Comparison of ENCODE assay signal across 18 cellular contexts in genomic region chr1:61109158-61109557, GRCh38. TPM values are rescaled to one million over a fixed set of nuclear protein-coding genes. Genes with fewer than 3 reads are reported as not detected.
DNase-seq lines count a peak whose midpoint lies in the region; ATAC-seq and TF ChIP-seq lines count a peak whose summit lies in the region.
"Had no signal": no experiment of that assay in that cellular context is flagged by ENCODE, and none has a peak within 500 bp of the region (broad histone marks: within the 10 kb centered on the region; RNA-seq: fewer than 3 reads in every experiment).

No MANE protein-coding gene starts in this region.

- DNase-seq in Jurkat, Clone E6-1 (ENCODE audit: low read depth, low spot score), result peak; percentile 48
- DNase-seq in SK-N-DZ (ENCODE audit: low spot score) (peak; percentile 3), mucosa of gallbladder (ENCODE audit: low spot score) (peak; percentile 59), NCI-H226 (no peak), NCI-H748 treated with DMSO at 0.1 percent for 48 hours (lab: John Stamatoyannopoulos, UW) (no peak)
- DNase-seq in activated CD4-positive, alpha-beta T cell treated with anti-CD3 and anti-CD28 coated beads, Interleukin-2, amount 50 U/mL, for 1 hour, result no peak
- DNase-seq: ACHN, AML-193, COR-L47, GF-D8, NCI-H1436 treated with DMSO at 0.1 percent for 48 hours, NCI-H2029 treated with DMSO at 0.1 percent for 48 hours, NCI-H2171 treated with DMSO at 0.1 percent for 48 hours, PC-3, SJCRH30 had no signal

- H3K4me1 Mint-ChIP-seq in brain, result peaks cover 52% of the 10 kb centered on the region

- TF ChIP-seq CTCF in brain (conservative IDR thresholded peaks at IDR 0.05), result no peak

- peak overlapping the region in 3 of 5 experiments; percentile 10 to 32 (median 31) for H3K4me3 Mint-ChIP-seq in brain
- H3K4me3 Mint-ChIP-seq: IgD-negative memory B cell had no signal

- H3K27ac Mint-ChIP-seq in brain, result peak overlapping the region; percentile 8 to 64 (median 44)
- H3K27ac Mint-ChIP-seq: IgD-negative memory B cell had no signal

- no peaks in the 10 kb centered on the region for H3K27me3 Mint-ChIP-seq in brain

- H3K9me3 Mint-ChIP-seq in brain, result peaks cover 15 to 33% (median 21%) of the 10 kb centered on the region in 5 experiments

- ATAC-seq in GM21367 (IDR thresholded peaks at IDR 0.05; ENCODE audit: unreplicated experiment), result no peak
- ATAC-seq: PC-3 had no signal

- H3K4me3 ChIP-seq in Jurkat, Clone E6-1 (ENCODE audit: low read length), result no peak overlapping the region
- H3K4me3 ChIP-seq: SJCRH30 had no signal

- H3K36me3 Mint-ChIP-seq in brain, result peaks cover 50% of the 10 kb centered on the region
- H3K36me3 Mint-ChIP-seq: IgD-negative memory B cell had no signal

RNA-seq across cellular contexts. Expression of gene NFIA, which starts 26.8 kb away (rescaled TPM):
- 1.8 TPM for polyA plus RNA-seq in Jurkat, Clone E6-1 (2012; ENCODE audit: insufficient read depth, insufficient read length)
- 0.93 and 1.3 TPM in 2 replicates for polyA plus RNA-seq in SK-N-DZ (2014; cell fraction: cytosol; rRNA removed)
- polyA plus RNA-seq in SK-N-DZ (2014; cell fraction: nucleus; rRNA removed), result 0.22 and 0.55 TPM in 2 replicates
- polyA plus RNA-seq in brain (ENCODE audit: insufficient read depth, low read depth, low replicate concordance), result 4.1 TPM
- 82.8 TPM for total RNA-seq in mucosa of gallbladder

Comparison
In these comparisons a context has a peak if more than half of its experiments do, and no peak if none do; other contexts are left out.
1. DNase-seq: peak in Jurkat, Clone E6-1 (single experiment), SK-N-DZ (single experiment) and mucosa of gallbladder (single experiment); none in NCI-H226 (single experiment), activated CD4-positive, alpha-beta T cell treated with anti-CD3 and anti-CD28 coated beads, Interleukin-2, amount 50 U/mL, for 1 hour (single experiment) and NCI-H748 treated with DMSO at 0.1 percent for 48 hours (single experiment).